Comparison of ENCODE assay signal across 8 cellular contexts in the genomic region with DNA sequence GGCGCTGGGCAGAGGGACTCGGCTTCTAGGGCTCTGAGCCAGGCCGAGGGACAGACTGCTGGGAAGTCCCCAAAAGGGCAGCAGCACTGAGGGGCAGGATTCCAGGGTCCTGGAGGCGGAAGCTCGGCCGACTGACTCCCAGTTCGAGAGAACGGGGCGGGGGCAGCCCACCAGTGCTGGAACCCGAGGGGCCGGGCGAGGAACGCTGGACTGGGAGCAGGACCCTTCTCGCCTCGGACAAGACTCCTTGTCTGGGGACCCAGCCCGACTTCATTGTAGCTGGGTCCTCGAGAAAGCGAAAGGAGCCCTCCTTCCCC. TPM values are rescaled to one million over a fixed set of nuclear protein-coding genes. Genes with fewer than 3 reads are reported as not detected.
A peak's percentile ranks its signal among the peaks of the same experiment; 100 is the strongest.
DNase-seq lines count a peak whose midpoint lies in the region; ATAC-seq lines count a peak whose summit lies in the region.

No MANE protein-coding gene starts in this region.

- H3K4me3 ChIP-seq in CD4-positive, alpha-beta memory T cell (ENCODE audit: low read length in 2 of 2): peak overlapping the region; percentile 74 to 95
- peak overlapping the region; percentile 78 for H3K4me3 ChIP-seq in Jurkat, Clone E6-1 (ENCODE audit: low read length)

- H3K36me3 ChIP-seq in CD4-positive, alpha-beta memory T cell (ENCODE audit: insufficient read depth, low read length): peaks cover 3% of the 10 kb centered on the region

- intact Hi-C loops in CD4-positive, alpha-beta memory T cell (cut with micrococcal nuclease): loop anchor here (1.0 to 2.0 kb wide), 5 partner anchors 10 to 78 kb away; a partner anchor contains a TSS

- H3K36me3 Mint-ChIP-seq in CD4-positive, alpha-beta memory T cell: peaks cover 7 to 23% of the 10 kb centered on the region in 2 donors
- H3K36me3 Mint-ChIP-seq in natural killer cell treated with Interleukin-12 subunit alpha and Interleukin-12 subunit beta and Interleukin-15 and Interleukin-18, amount 100 ng/mL, for 72 hours: peaks cover 6% of the 10 kb centered on the region

- POLR2A ChIA-PET in CD4-positive, alpha-beta memory T cell (lab: Charles Lee; ENCODE audit: partially characterized antibody): interaction anchor here (0.6 to 7.0 kb wide), 15 partner anchors 10 to 685 kb away, joined by 3 to 79 read pairs (median 6); a partner anchor contains a TSS

- no peaks in the 10 kb centered on the region for H3K27me3 ChIP-seq in CD4-positive, alpha-beta memory T cell (ENCODE audit: insufficient read depth, low read length)

- no peaks in the 10 kb centered on the region for H3K9me3 ChIP-seq in CD4-positive, alpha-beta memory T cell (ENCODE audit: control insufficient read depth in 1 of 2, low read length in 2 of 2)

- peak overlapping the region; percentile 94 to 98 (median 96) for H3K27ac Mint-ChIP-seq in CD4-positive, alpha-beta memory T cell
- H3K27ac Mint-ChIP-seq in natural killer cell treated with Interleukin-12 subunit alpha and Interleukin-12 subunit beta and Interleukin-15 and Interleukin-18, amount 100 ng/mL, for 72 hours: peak overlapping the region; percentile 92 to 94

- peak overlapping the region; percentile 85 for H3K27ac ChIP-seq in CD4-positive, alpha-beta memory T cell (ENCODE audit: low read depth, low read length)

- H3K9me3 Mint-ChIP-seq in CD4-positive, alpha-beta memory T cell: no peaks in the 10 kb centered on the region
- no peaks in the 10 kb centered on the region for H3K9me3 Mint-ChIP-seq in natural killer cell treated with Interleukin-12 subunit alpha and Interleukin-12 subunit beta and Interleukin-15 and Interleukin-18, amount 100 ng/mL, for 72 hours

- H3K4me3 Mint-ChIP-seq in CD4-positive, alpha-beta memory T cell: peak overlapping the region; percentile 92 to 95 (median 93)
- H3K4me3 Mint-ChIP-seq in natural killer cell treated with Interleukin-12 subunit alpha and Interleukin-12 subunit beta and Interleukin-15 and Interleukin-18, amount 100 ng/mL, for 72 hours: peak overlapping the region; percentile 97

- peaks cover 29 to 61% (median 36%) of the 10 kb centered on the region in 4 donors for H3K4me1 Mint-ChIP-seq in CD4-positive, alpha-beta memory T cell
- H3K4me1 Mint-ChIP-seq in natural killer cell treated with Interleukin-12 subunit alpha and Interleukin-12 subunit beta and Interleukin-15 and Interleukin-18, amount 100 ng/mL, for 72 hours (ENCODE audit: low read depth in 2 of 2): peaks cover 35 to 40% of the 10 kb centered on the region in 2 donors

- H3K4me1 ChIP-seq in CD4-positive, alpha-beta memory T cell (ENCODE audit: insufficient read depth, low read length): peaks cover 29% of the 10 kb centered on the region

- H3K27me3 Mint-ChIP-seq in CD4-positive, alpha-beta memory T cell: no peaks in the 10 kb centered on the region
- no peaks in the 10 kb centered on the region for H3K27me3 Mint-ChIP-seq in natural killer cell treated with Interleukin-12 subunit alpha and Interleukin-12 subunit beta and Interleukin-15 and Interleukin-18, amount 100 ng/mL, for 72 hours

- DNase-seq in CD4-positive, alpha-beta memory T cell: peak in 1 of 5 donors; percentile 45
- no peak for DNase-seq in Jurkat, Clone E6-1 (ENCODE audit: low read depth, low spot score)
- DNase-seq in dedifferentiated amniotic fluid mesenchymal stem cell (ENCODE audit: extremely low spot score) (peak; percentile 20), cortex of kidney (lab: John Stamatoyannopoulos, UW) (no peak), NOMO-1 treated with DMSO at 0.1 percent for 48 hours (lab: John Stamatoyannopoulos, UW; ENCODE audit: unreplicated experiment) (no peak)
- DNase-seq in natural killer cell treated with Interleukin-12 subunit alpha and Interleukin-12 subunit beta and Interleukin-15 and Interleukin-18, amount 100 ng/mL, for 72 hours (ENCODE audit: low spot score): no peak
- DNase-seq in stimulated activated CD4-positive, alpha-beta T cell treated with anti-CD3 and anti-CD28 coated beads, Interleukin-2, amount 100 ng/mL, for 48 hours: no peak

- no peak for ATAC-seq in natural killer cell treated with Interleukin-12 subunit alpha and Interleukin-12 subunit beta and Interleukin-15 and Interleukin-18, amount 100 ng/mL, for 72 hours
- no peak for ATAC-seq in GM18498 (IDR thresholded peaks at IDR 0.05; ENCODE audit: unreplicated experiment)

- CTCF ChIA-PET in CD4-positive, alpha-beta memory T cell (lab: Charles Lee; ENCODE audit: partially characterized antibody): interaction anchor here (0.9 to 5.2 kb wide), 13 partner anchors 9 to 197 kb away, joined by 3 to 41 read pairs (median 5); a partner anchor contains a TSS

RNA-seq across cellular contexts. Expression of a gene that starts 0.2 kb away (rescaled TPM):
- 10 to 100 TPM; 63.0 to 84.8 TPM for total RNA-seq in CD4-positive, alpha-beta memory T cell
- 10 to 100 TPM in 1 of 2 donors, 1 to 10 TPM in 1; 4.6 to 25.4 TPM for polyA plus RNA-seq in CD4-positive, alpha-beta memory T cell
- polyA plus RNA-seq in Jurkat, Clone E6-1 (2012; ENCODE audit: insufficient read depth, insufficient read length): 25.7 TPM
- 10 to 100 TPM; 51.0 to 87.9 TPM for total RNA-seq in natural killer cell treated with Interleukin-12 subunit alpha and Interleukin-12 subunit beta and Interleukin-15 and Interleukin-18, amount 100 ng/mL, for 72 hours

RNA-seq across cellular contexts. Expression of a gene that starts 9.6 kb away (rescaled TPM):
- under 1 TPM; 0.36 to 0.67 TPM for total RNA-seq in CD4-positive, alpha-beta memory T cell
- under 1 TPM; 0.26 to 0.71 TPM for polyA plus RNA-seq in CD4-positive, alpha-beta memory T cell
- 2.3 TPM for polyA plus RNA-seq in Jurkat, Clone E6-1 (2012; ENCODE audit: insufficient read depth, insufficient read length)
- under 1 TPM; 0.31 to 0.56 TPM for total RNA-seq in natural killer cell treated with Interleukin-12 subunit alpha and Interleukin-12 subunit beta and Interleukin-15 and Interleukin-18, amount 100 ng/mL, for 72 hours

RNA-seq across cellular contexts. Expression of a gene that starts 10.0 kb away (rescaled TPM):
- 10 to 100 TPM; 29.8 to 36.9 TPM for total RNA-seq in CD4-positive, alpha-beta memory T cell
- 10 to 100 TPM in 1 of 2 donors, 1 to 10 TPM in 1; 1.8 to 10.8 TPM for polyA plus RNA-seq in CD4-positive, alpha-beta memory T cell
- 23.6 TPM for polyA plus RNA-seq in Jurkat, Clone E6-1 (2012; ENCODE audit: insufficient read depth, insufficient read length)
- total RNA-seq in natural killer cell treated with Interleukin-12 subunit alpha and Interleukin-12 subunit beta and Interleukin-15 and Interleukin-18, amount 100 ng/mL, for 72 hours: 10 to 100 TPM; 39.4 to 80.3 TPM

RNA-seq across cellular contexts. Expression of a gene that starts 20.1 kb away (rescaled TPM):
- 10 to 100 TPM; 36.7 to 38.4 TPM for total RNA-seq in CD4-positive, alpha-beta memory T cell
- polyA plus RNA-seq in CD4-positive, alpha-beta memory T cell: 100 to 1,000 TPM in 1 of 2 donors, 10 to 100 TPM in 1; 94.1 to 133 TPM
- 104 TPM for polyA plus RNA-seq in Jurkat, Clone E6-1 (2012; ENCODE audit: insufficient read depth, insufficient read length)
- total RNA-seq in natural killer cell treated with Interleukin-12 subunit alpha and Interleukin-12 subunit beta and Interleukin-15 and Interleukin-18, amount 100 ng/mL, for 72 hours: 10 to 100 TPM; 51.4 to 71.9 TPM

RNA-seq across cellular contexts. Expression of a gene that starts 36.8 kb away (rescaled TPM):
- 10 to 100 TPM; 16.2 to 21.8 TPM for total RNA-seq in CD4-positive, alpha-beta memory T cell
- polyA plus RNA-seq in CD4-positive, alpha-beta memory T cell: 1 to 10 TPM; 1.5 to 2.4 TPM
- 63.2 TPM for polyA plus RNA-seq in Jurkat, Clone E6-1 (2012; ENCODE audit: insufficient read depth, insufficient read length)
- total RNA-seq in natural killer cell treated with Interleukin-12 subunit alpha and Interleukin-12 subunit beta and Interleukin-15 and Interleukin-18, amount 100 ng/mL, for 72 hours: 10 to 100 TPM in 1 of 2 donors, 1 to 10 TPM in 1; 8.7 to 26.1 TPM
